ENCODE assay signal across 8 cellular contexts in genomic region chr1:27528701-27529637, GRCh38. TPM values are rescaled to one million over a fixed set of nuclear protein-coding genes. Genes with fewer than 3 reads are reported as not detected.
DNase-seq lines count a peak whose midpoint lies in the region; ATAC-seq and TF ChIP-seq lines count a peak whose summit lies in the region.

No MANE protein-coding gene starts in this region.

- no peak for DNase-seq in T-helper 2 cell treated with Interferon-gamma antibody and Interleukin-4, amounts not matched to agents 5 μg/mL and 100 μg/mL, for 36 hours (ENCODE audit: low spot score)
- no peak for DNase-seq in T-helper 2 cell
- DNase-seq in PC-9, result no peak
- DNase-seq in mucosa of descending colon, result peak; percentile 58 to 71 (median 69)
- DNase-seq in upper lobe of left lung, result peak in 1 of 2 donors; percentile 63
- no peak for DNase-seq in AML-193 (lab: John Stamatoyannopoulos, UW)

- H3K27me3 ChIP-seq in PC-9 (ENCODE audit: insufficient read depth, low read depth), result no peaks in the 10 kb centered on the region
- no peaks in the 10 kb centered on the region for H3K27me3 ChIP-seq in endocrine pancreas (ENCODE audit: control insufficient read depth, insufficient read depth, low read length)
- no peaks in the 10 kb centered on the region for H3K27me3 ChIP-seq in upper lobe of left lung

- H3F3A ChIP-seq in PC-9 (ENCODE audit: insufficient read depth, low read depth), result 0 out of 2 replicates have a peak, but pooled peaks cover 11% of the 10 kb centered on the region

- no peak for TF ChIP-seq CTCF in PC-9 (conservative IDR thresholded peaks at IDR 0.05)
- TF ChIP-seq CTCF in mucosa of descending colon (IDR thresholded peaks at IDR 0.05), result no peak
- no peak for TF ChIP-seq CTCF in upper lobe of left lung (IDR thresholded peaks at IDR 0.05)

- H3K36me3 Mint-ChIP-seq in T-helper 2 cell treated with Interferon-gamma antibody and Interleukin-4, amounts not matched to agents 5 μg/mL and 100 μg/mL, for 36 hours (ENCODE audit: low read depth), result peaks cover 20% of the 10 kb centered on the region

- H3K4me3 ChIP-seq in PC-9, result no peak overlapping the region
- H3K4me3 ChIP-seq in endocrine pancreas (ENCODE audit: control insufficient read depth, insufficient read depth, low read length), result peak overlapping the region; percentile 6
- no peak overlapping the region for H3K4me3 ChIP-seq in mucosa of descending colon
- H3K4me3 ChIP-seq in upper lobe of left lung, result peak overlapping the region in 3 of 4 donors; percentile 45 to 62 (median 54)

- BruUV-seq in PC-9 (replicated peaks; lab: Mats Ljungman, UMichigan), result TSS peak; percentile 92

- CTCF ChIA-PET in PC-9 (lab: Charles Lee), result no interaction called here

- no peaks in the 10 kb centered on the region for H3K9me2 ChIP-seq in PC-9 (ENCODE audit: insufficient read depth)

- H3K27ac Mint-ChIP-seq in T-helper 2 cell treated with Interferon-gamma antibody and Interleukin-4, amounts not matched to agents 5 μg/mL and 100 μg/mL, for 36 hours, result peak overlapping the region; percentile 21

- intact Hi-C loops in PC-9 (cut with micrococcal nuclease; ENCODE audit: unreplicated experiment), result loop anchor here (5.0 kb wide), 1 partner anchor 37 kb away; the partner anchor contains the start of gene WASF2
- intact Hi-C loops in mucosa of descending colon (cut with DNase I, micrococcal nuclease), result no loop called here

- 19 to 38% methylated on average over 7 to 18 of the region's 18 CpGs for WGBS in upper lobe of left lung, 2 donors

- peaks cover 37% of the 10 kb centered on the region for H3K4me1 Mint-ChIP-seq in T-helper 2 cell treated with Interferon-gamma antibody and Interleukin-4, amounts not matched to agents 5 μg/mL and 100 μg/mL, for 36 hours (ENCODE audit: low read depth)

- H3K4me1 ChIP-seq in PC-9 (replicated peaks; ENCODE audit: insufficient read depth) (no peaks in the 10 kb centered on the region), endocrine pancreas (ENCODE audit: control insufficient read depth, insufficient read depth, low read length) (no peaks in the 10 kb centered on the region), mucosa of descending colon (ENCODE audit: low read depth) (peaks cover 33% of the 10 kb centered on the region), upper lobe of left lung (peaks cover 46 to 59% (median 54%) of the 10 kb centered on the region in 4 donors)

- ATAC-seq in mucosa of descending colon, result peak; percentile 11
- peak; percentile 29 to 74 for ATAC-seq in upper lobe of left lung (ENCODE audit: low FRiP score in 2 of 2)
- no peak for ATAC-seq in GM19455 (IDR thresholded peaks at IDR 0.05; ENCODE audit: unreplicated experiment)

- H3K27ac ChIP-seq in PC-9 (no peak overlapping the region), upper lobe of left lung (peak overlapping the region; percentile 67 to 91 (median 86))

- H4K20me1 ChIP-seq in PC-9 (ENCODE audit: insufficient read depth), result no peaks in the 10 kb centered on the region

- TF ChIP-seq EP300 in upper lobe of left lung (IDR thresholded peaks at IDR 0.05), result no peak

- TF ChIP-seq POLR2A in upper lobe of left lung (IDR thresholded peaks at IDR 0.05), result peak in 1 of 4 donors; percentile 1

- H3K4me2 ChIP-seq in PC-9, result peak overlapping the region; percentile 79

- no peaks in the 10 kb centered on the region for H3K36me3 ChIP-seq in PC-9 (ENCODE audit: low read depth)
- H3K36me3 ChIP-seq in endocrine pancreas (ENCODE audit: control insufficient read depth, insufficient read depth, low read length), result no peaks in the 10 kb centered on the region
- no peaks in the 10 kb centered on the region for H3K36me3 ChIP-seq in mucosa of descending colon (ENCODE audit: low read depth)
- peaks cover 0 to 16% (median 5%) of the 10 kb centered on the region in 4 donors for H3K36me3 ChIP-seq in upper lobe of left lung

- H3K4me3 Mint-ChIP-seq in T-helper 2 cell treated with Interferon-gamma antibody and Interleukin-4, amounts not matched to agents 5 μg/mL and 100 μg/mL, for 36 hours, result peak overlapping the region; percentile 38

- no peaks in the 10 kb centered on the region for H3K9me3 ChIP-seq in PC-9 (ENCODE audit: insufficient read depth, low read depth)
- no peaks in the 10 kb centered on the region for H3K9me3 ChIP-seq in endocrine pancreas (ENCODE audit: control insufficient read depth, low read length)
- H3K9me3 ChIP-seq in mucosa of descending colon, result no peaks in the 10 kb centered on the region
- H3K9me3 ChIP-seq in upper lobe of left lung, result no peaks in the 10 kb centered on the region

- H3K9ac ChIP-seq in endocrine pancreas (ENCODE audit: control insufficient read depth, insufficient read depth, low read length), result peak overlapping the region; percentile 85

- H2AFZ ChIP-seq in PC-9, result no peak overlapping the region

- H3K9me3 Mint-ChIP-seq in T-helper 2 cell treated with Interferon-gamma antibody and Interleukin-4, amounts not matched to agents 5 μg/mL and 100 μg/mL, for 36 hours, result no peaks in the 10 kb centered on the region

- H3K79me2 ChIP-seq in PC-9 (ENCODE audit: low read depth), result no peaks in the 10 kb centered on the region

- H3K27me3 Mint-ChIP-seq in T-helper 2 cell treated with Interferon-gamma antibody and Interleukin-4, amounts not matched to agents 5 μg/mL and 100 μg/mL, for 36 hours (ENCODE audit: low read depth), result no peaks in the 10 kb centered on the region

- POLR2A ChIA-PET in PC-9 (lab: Charles Lee; ENCODE audit: unreplicated experiment), result interaction anchor here (0.6 kb wide), 1 partner anchor 29 kb away, joined by 5 read pairs; no protein-coding TSS in a partner anchor

RNA-seq across cellular contexts. Expression of gene WASF2, which starts 39.0 kb away (rescaled TPM):
- total RNA-seq in PC-9 (2021) (96.5 and 134 TPM in 2 replicates), mucosa of descending colon (100 to 1,000 TPM; 131 to 159 (median 134) TPM), upper lobe of left lung (100 to 1,000 TPM in 2 of 6 donors, 10 to 100 TPM in 4; 53.4 to 158 (median 62.2) TPM)

Comparison
In these comparisons a context has a peak if more than half of its experiments do, and no peak if none do; other contexts are left out.
1. DNase-seq: peak in mucosa of descending colon (3 of 3); none in T-helper 2 cell treated with Interferon-gamma antibody and Interleukin-4, amounts not matched to agents 5 μg/mL and 100 μg/mL, for 36 hours (single experiment), T-helper 2 cell (0 of 5), PC-9 (0 of 2) and AML-193 (0 of 2).
2. H3K4me3 ChIP-seq: peak in endocrine pancreas (single experiment) and upper lobe of left lung (3 of 4); none in PC-9 (single experiment) and mucosa of descending colon (single experiment).